ENCODE assay signal across 1 cellular context in the genomic region with DNA sequence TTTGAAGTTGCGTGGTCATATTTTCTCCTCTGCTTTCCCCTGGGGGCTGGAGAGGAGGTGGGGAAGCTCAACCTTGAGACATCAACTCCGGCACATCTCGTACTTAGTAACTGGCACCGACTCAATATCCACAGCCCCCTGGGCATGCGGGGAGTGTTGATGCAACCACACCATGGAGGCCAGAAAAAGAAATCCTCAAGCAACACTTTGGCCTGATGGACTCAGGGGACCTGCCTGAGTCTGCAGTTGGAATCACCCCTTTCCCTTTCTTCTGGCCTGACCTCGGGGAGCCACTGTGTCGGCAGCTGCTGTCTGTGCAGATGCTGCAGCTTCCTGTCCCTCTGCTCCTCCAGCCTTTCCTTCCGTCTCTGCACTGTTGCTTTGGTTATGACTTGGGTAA.
TF ChIP-seq lines count a peak whose summit lies in the region.

No MANE protein-coding gene starts in this region.

TF ChIP-seq in SK-N-SH, 30 proteins besides CTCF, POLR2A, EP300 and RAD21 (continued from another document):
- TF ChIP-seq CHD2 (IDR thresholded peaks at IDR 0.05; ENCODE audit: low read length, partially characterized antibody) (no peak), SMC3 (IDR thresholded peaks at IDR 0.05; ENCODE audit: low read depth, low read length) (no peak), MXI1 (IDR thresholded peaks at IDR 0.05; ENCODE audit: low read depth, low read length) (no peak), FOXM1 (IDR thresholded peaks at IDR 0.05; ENCODE audit: low read depth) (no peak), TAF1 (IDR thresholded peaks at IDR 0.05; ENCODE audit: borderline replicate concordance, low read depth, low read length) (no peak), MAX (IDR thresholded peaks at IDR 0.05; ENCODE audit: low read depth) (no peak), JUND (IDR thresholded peaks at IDR 0.05) (no peak), GATA2 (CRISPR knock-in tag; IDR thresholded peaks at IDR 0.05) (no peak), RXRA (IDR thresholded peaks at IDR 0.05; ENCODE audit: borderline replicate concordance, low read depth) (no peak)
- TF ChIP-seq, protein P1, sequence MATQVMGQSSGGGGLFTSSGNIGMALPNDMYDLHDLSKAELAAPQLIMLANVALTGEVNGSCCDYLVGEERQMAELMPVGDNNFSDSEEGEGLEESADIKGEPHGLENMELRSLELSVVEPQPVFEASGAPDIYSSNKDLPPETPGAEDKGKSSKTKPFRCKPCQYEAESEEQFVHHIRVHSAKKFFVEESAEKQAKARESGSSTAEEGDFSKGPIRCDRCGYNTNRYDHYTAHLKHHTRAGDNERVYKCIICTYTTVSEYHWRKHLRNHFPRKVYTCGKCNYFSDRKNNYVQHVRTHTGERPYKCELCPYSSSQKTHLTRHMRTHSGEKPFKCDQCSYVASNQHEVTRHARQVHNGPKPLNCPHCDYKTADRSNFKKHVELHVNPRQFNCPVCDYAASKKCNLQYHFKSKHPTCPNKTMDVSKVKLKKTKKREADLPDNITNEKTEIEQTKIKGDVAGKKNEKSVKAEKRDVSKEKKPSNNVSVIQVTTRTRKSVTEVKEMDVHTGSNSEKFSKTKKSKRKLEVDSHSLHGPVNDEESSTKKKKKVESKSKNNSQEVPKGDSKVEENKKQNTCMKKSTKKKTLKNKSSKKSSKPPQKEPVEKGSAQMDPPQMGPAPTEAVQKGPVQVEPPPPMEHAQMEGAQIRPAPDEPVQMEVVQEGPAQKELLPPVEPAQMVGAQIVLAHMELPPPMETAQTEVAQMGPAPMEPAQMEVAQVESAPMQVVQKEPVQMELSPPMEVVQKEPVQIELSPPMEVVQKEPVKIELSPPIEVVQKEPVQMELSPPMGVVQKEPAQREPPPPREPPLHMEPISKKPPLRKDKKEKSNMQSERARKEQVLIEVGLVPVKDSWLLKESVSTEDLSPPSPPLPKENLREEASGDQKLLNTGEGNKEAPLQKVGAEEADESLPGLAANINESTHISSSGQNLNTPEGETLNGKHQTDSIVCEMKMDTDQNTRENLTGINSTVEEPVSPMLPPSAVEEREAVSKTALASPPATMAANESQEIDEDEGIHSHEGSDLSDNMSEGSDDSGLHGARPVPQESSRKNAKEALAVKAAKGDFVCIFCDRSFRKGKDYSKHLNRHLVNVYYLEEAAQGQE (IDR thresholded peaks at IDR 0.05; ENCODE audit: low read depth, low read length): no peak
- TF ChIP-seq, protein P2, sequence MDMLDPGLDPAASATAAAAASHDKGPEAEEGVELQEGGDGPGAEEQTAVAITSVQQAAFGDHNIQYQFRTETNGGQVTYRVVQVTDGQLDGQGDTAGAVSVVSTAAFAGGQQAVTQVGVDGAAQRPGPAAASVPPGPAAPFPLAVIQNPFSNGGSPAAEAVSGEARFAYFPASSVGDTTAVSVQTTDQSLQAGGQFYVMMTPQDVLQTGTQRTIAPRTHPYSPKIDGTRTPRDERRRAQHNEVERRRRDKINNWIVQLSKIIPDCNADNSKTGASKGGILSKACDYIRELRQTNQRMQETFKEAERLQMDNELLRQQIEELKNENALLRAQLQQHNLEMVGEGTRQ (IDR thresholded peaks at IDR 0.05; ENCODE audit: borderline replicate concordance, low read depth, low read length): no peak
